In the genomic region with DNA sequence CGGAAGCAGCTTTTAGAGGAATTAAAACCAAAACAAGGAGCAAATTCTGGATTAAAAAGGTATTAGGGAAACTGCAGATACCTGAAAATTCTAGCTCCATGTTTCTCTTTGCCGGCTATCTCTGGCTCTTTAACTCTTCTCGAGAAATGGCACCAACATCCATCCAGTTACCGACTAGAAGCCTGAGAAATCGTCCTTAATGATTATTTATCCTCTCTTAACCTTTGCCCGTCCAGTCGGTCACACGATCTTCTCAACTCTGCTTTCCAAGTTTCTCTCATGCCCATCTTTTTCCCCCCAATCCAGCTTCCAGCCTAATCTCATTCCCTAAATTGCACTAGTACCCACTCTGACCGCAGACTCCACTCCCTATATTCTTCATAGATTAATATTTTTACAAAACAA, we compare ENCODE assay signal across 8 cellular contexts. TPM values are rescaled to one million over a fixed set of nuclear protein-coding genes. Genes with fewer than 3 reads are reported as not detected.
DNase-seq lines count a peak whose midpoint lies in the region; ATAC-seq and TF ChIP-seq lines count a peak whose summit lies in the region.

No MANE protein-coding gene starts in this region.

- H3K4me3 ChIP-seq in DND-41 (ENCODE audit: low read depth in 1 of 2, low read length in 2 of 2) (peak overlapping the region; percentile 77 to 78; a peak in 3 of 4 replicates), H7 (ENCODE audit: insufficient read depth, low read depth, low read length) (peak overlapping the region; percentile 65), suprapubic skin (peak overlapping the region; percentile 75)

- H3K79me2 ChIP-seq in DND-41 (ENCODE audit: insufficient read depth, low read length) = peaks cover 37% of the 10 kb centered on the region

- intact Hi-C loops in left ventricle myocardium superior (cut with micrococcal nuclease) = no loop called here

- TF ChIP-seq EP300 in suprapubic skin (IDR thresholded peaks at IDR 0.05) = no peak

- peak overlapping the region; percentile 86 for H3K4me2 ChIP-seq in DND-41 (ENCODE audit: insufficient read depth, low read length)

- peaks cover 3% of the 10 kb centered on the region for H3K27me3 ChIP-seq in DND-41 (ENCODE audit: insufficient read depth, low read length, poor library complexity)
- no peaks in the 10 kb centered on the region for H3K27me3 ChIP-seq in H7 (ENCODE audit: control insufficient read depth, insufficient read depth, low read length)
- H3K27me3 ChIP-seq in suprapubic skin = no peaks in the 10 kb centered on the region

- no peak for ATAC-seq in DND-41 (ENCODE audit: insufficient read depth, low read depth)
- peak; percentile 8 for ATAC-seq in left ventricle myocardium superior

- H4K20me1 ChIP-seq in DND-41 (ENCODE audit: insufficient read depth, low read length) = no peaks in the 10 kb centered on the region

- H3K9me3 ChIP-seq in DND-41 (ENCODE audit: insufficient read depth, low read length, severe bottlenecking) = no peaks in the 10 kb centered on the region
- no peaks in the 10 kb centered on the region for H3K9me3 ChIP-seq in suprapubic skin

- no peak for DNase-seq in DND-41
- no peak for DNase-seq in H7
- peak; percentile 27 for DNase-seq in RKO (ENCODE audit: low spot score)
- DNase-seq in left ventricle myocardium superior = no peak
- DNase-seq in suprapubic skin (ENCODE audit: low spot score in 2 of 2) = no peak
- no peak for DNase-seq in GM20000 (ENCODE audit: low spot score)
- DNase-seq in T-helper 2 cell = no peak
- no peak for DNase-seq in activated gamma-delta T cell (lab: John Stamatoyannopoulos, UW)

- H3K4me1 ChIP-seq in DND-41 (ENCODE audit: insufficient read depth, low read length) (peaks cover 33% of the 10 kb centered on the region), suprapubic skin (peaks cover 19% of the 10 kb centered on the region)

- peak overlapping the region; percentile 73 for H3K27ac ChIP-seq in DND-41 (ENCODE audit: low read length)
- H3K27ac ChIP-seq in suprapubic skin = peak overlapping the region; percentile 95

- no peak for TF ChIP-seq POLR2A in suprapubic skin (IDR thresholded peaks at IDR 0.05)

- TF ChIP-seq CTCF in DND-41 (IDR thresholded peaks at IDR 0.05; ENCODE audit: borderline replicate concordance, extremely low read depth, low read length, poor library complexity, severe bottlenecking) (no peak), suprapubic skin (IDR thresholded peaks at IDR 0.05) (no peak), GM20000 (IDR thresholded peaks at IDR 0.05; ENCODE audit: extremely low read depth, missing control alignments) (no peak)

- peak overlapping the region; percentile 75 for H2AFZ ChIP-seq in DND-41 (ENCODE audit: low read depth, low read length)

- H3K36me3 ChIP-seq in DND-41 (ENCODE audit: insufficient read depth, low read length) (peaks cover 20% of the 10 kb centered on the region), H7 (replicated peaks; ENCODE audit: control insufficient read depth, insufficient read depth, low read length) (peaks cover 6% of the 10 kb centered on the region), suprapubic skin (no peaks in the 10 kb centered on the region)

- 3% methylated on average over 9 of the region's 9 CpGs for WGBS in suprapubic skin

- H3K9ac ChIP-seq in DND-41 (ENCODE audit: low read depth, low read length) = peak overlapping the region; percentile 79

RNA-seq across cellular contexts. Expression of a gene that starts 0.6 kb away (rescaled TPM):
- total RNA-seq in H7 (2014; rRNA removed; shearing (Covaris generic)) = 20.7 and 21.6 TPM in 2 replicates
- total RNA-seq in left ventricle myocardium superior (0.17 TPM), suprapubic skin (1 to 10 TPM in 3 of 4 donors, under 1 TPM in 1; 0.89 to 2.6 (median 1.6) TPM)
